6 cellular contexts compared by ENCODE assay signal in genomic region chr19:16605552-16605951, GRCh38. TPM values are rescaled to one million over a fixed set of nuclear protein-coding genes. Genes with fewer than 3 reads are reported as not detected.
DNase-seq lines count a peak whose midpoint lies in the region; ATAC-seq and TF ChIP-seq lines count a peak whose summit lies in the region.
"Had no signal": no experiment of that assay in that cellular context is flagged by ENCODE, and none has a peak within 500 bp of the region (broad histone marks: within the 10 kb centered on the region; RNA-seq: fewer than 3 reads in every experiment).

No MANE protein-coding gene starts in this region.

- peaks cover 37% of the 10 kb centered on the region for H3K4me1 Mint-ChIP-seq in chondrocyte (ENCODE audit: low read depth)
- H3K4me1 Mint-ChIP-seq in effector memory CD8-positive, alpha-beta T cell (ENCODE audit: low read depth in 2 of 2): peaks cover 37 to 38% of the 10 kb centered on the region in 2 donors

- no peaks in the 10 kb centered on the region for H3K9me3 Mint-ChIP-seq in chondrocyte (ENCODE audit: low read depth)
- H3K9me3 Mint-ChIP-seq in effector memory CD8-positive, alpha-beta T cell: no peaks in the 10 kb centered on the region

- peaks cover 17% of the 10 kb centered on the region for H3K4me1 ChIP-seq in prostate gland (replicated peaks)

- peak overlapping the region; percentile 3 for H3K27ac Mint-ChIP-seq in chondrocyte (ENCODE audit: unreplicated experiment)
- peak overlapping the region in 1 of 2 donors; percentile 59 for H3K27ac Mint-ChIP-seq in effector memory CD8-positive, alpha-beta T cell

- ATAC-seq in effector memory CD8-positive, alpha-beta T cell (replicated peaks): no peak

- no peaks in the 10 kb centered on the region for H3K27me3 ChIP-seq in prostate gland (replicated peaks; ENCODE audit: insufficient read depth)

- no peak overlapping the region for H3K4me3 ChIP-seq in prostate gland

- TF ChIP-seq CTCF in chondrocyte (IDR thresholded peaks at IDR 0.05) (no peak), prostate gland (IDR thresholded peaks at IDR 0.05) (peak in 1 of 4 experiments; percentile 55), GM10266 (IDR thresholded peaks at IDR 0.05; ENCODE audit: control insufficient read depth, insufficient read depth, low read depth, missing control alignments) (no peak)

- 42% methylated on average over 7 of the region's 7 CpGs for WGBS in prostate gland

- no peaks in the 10 kb centered on the region for H3K27me3 Mint-ChIP-seq in chondrocyte (ENCODE audit: low read depth)
- H3K27me3 Mint-ChIP-seq in effector memory CD8-positive, alpha-beta T cell: no peaks in the 10 kb centered on the region

- DNase-seq in NCI-H1105 (lab: John Stamatoyannopoulos, UW): peak; percentile 56
- no peak for DNase-seq in chondrocyte (ENCODE audit: low spot score)
- DNase-seq in prostate gland (ENCODE audit: low spot score): peak; percentile 36
- DNase-seq in effector memory CD8-positive, alpha-beta T cell: no peak
- no peak for DNase-seq in GM10266 (ENCODE audit: extremely low spot score)
- DNase-seq: T-helper 9 cell had no signal

- no peaks in the 10 kb centered on the region for H3K36me3 Mint-ChIP-seq in chondrocyte (ENCODE audit: low read depth)
- H3K36me3 Mint-ChIP-seq in effector memory CD8-positive, alpha-beta T cell (ENCODE audit: insufficient read depth): peaks cover 28% of the 10 kb centered on the region

- H3K27ac ChIP-seq in prostate gland: peak overlapping the region; percentile 5 to 83

- intact Hi-C loops in prostate gland (cut with DNase I): no loop called here

- H3K4me3 Mint-ChIP-seq in chondrocyte (ENCODE audit: unreplicated experiment): no peak overlapping the region
- peak overlapping the region in 1 of 2 donors; percentile 33 for H3K4me3 Mint-ChIP-seq in effector memory CD8-positive, alpha-beta T cell

- no peaks in the 10 kb centered on the region for H3K36me3 ChIP-seq in prostate gland

- TF ChIP-seq POLR2A in prostate gland (IDR thresholded peaks at IDR 0.05): no peak

- no peaks in the 10 kb centered on the region for H3K9me3 ChIP-seq in prostate gland

RNA-seq across cellular contexts. Expression of gene MED26, which starts 22.5 kb away (rescaled TPM):
- total RNA-seq in chondrocyte (8.7 to 10.6 TPM (median 8.8 TPM) in 3 replicates), prostate gland (10 to 100 TPM; 13.5 to 29.9 TPM)

RNA-seq across cellular contexts. Expression of gene SLC35E1, which starts 33.3 kb away (rescaled TPM):
- 68.1 to 70.0 TPM (median 69.2 TPM) in 3 replicates for total RNA-seq in chondrocyte
- 10 to 100 TPM; 42.0 to 69.1 TPM for total RNA-seq in prostate gland

RNA-seq across cellular contexts. Expression of gene SMIM7, which starts 54.4 kb away (rescaled TPM):
- total RNA-seq in chondrocyte (42.5 to 52.0 TPM (median 47.7 TPM) in 3 replicates), prostate gland (100 to 1,000 TPM; 146 to 171 TPM)

RNA-seq across cellular contexts. Expression of gene TMEM38A, which starts 55.4 kb away (rescaled TPM):
- total RNA-seq in chondrocyte (3.1 to 3.7 TPM (median 3.7 TPM) in 3 replicates), prostate gland (10 to 100 TPM; 11.7 to 20.6 TPM)

Comparison
In these comparisons a context has a peak if more than half of its experiments do, and no peak if none do; other contexts are left out.
1. DNase-seq: peak in NCI-H1105 (single experiment) and prostate gland (single experiment); none in chondrocyte (single experiment), effector memory CD8-positive, alpha-beta T cell (0 of 3) and GM10266 (single experiment).